Comparison of ENCODE assay signal across 20 cellular contexts in genomic region chr5:151812757-151813309, GRCh38. TPM values are rescaled to one million over a fixed set of nuclear protein-coding genes. Genes with fewer than 3 reads are reported as not detected.
DNase-seq lines count a peak whose midpoint lies in the region; ATAC-seq and TF ChIP-seq lines count a peak whose summit lies in the region.
"Had no signal": no experiment of that assay in that cellular context is flagged by ENCODE, and none has a peak within 500 bp of the region (broad histone marks: within the 10 kb centered on the region; RNA-seq: fewer than 3 reads in every experiment).

No MANE protein-coding gene starts in this region.

- intact Hi-C loops in left cardiac atrium (cut with DNase I): no loop called here
- intact Hi-C loops in testis (cut with DNase I; ENCODE audit: low total_unique reads): no loop called here
- intact Hi-C loops in head of caudate nucleus (cut with DNase I): no loop called here

- TF ChIP-seq CTCF in brain microvascular endothelial cell (IDR thresholded peaks at IDR 0.05; ENCODE audit: low read depth, low read length, missing control alignments): no peak
- no peak for TF ChIP-seq CTCF in testis (IDR thresholded peaks at IDR 0.05)

- peak; percentile 9 for DNase-seq in AG08395 (ENCODE audit: low spot score)
- DNase-seq in GM23248: peak; percentile 42
- peak; percentile 22 for DNase-seq in brain microvascular endothelial cell
- no peak for DNase-seq in left cardiac atrium
- no peak for DNase-seq in naive thymus-derived CD8-positive, alpha-beta T cell
- DNase-seq in testis: no peak
- no peak for DNase-seq in head of caudate nucleus
- DNase-seq: activated CD4-positive, alpha-beta T cell treated with anti-CD3 and anti-CD28 coated beads, Interleukin-2, amount 50 U/mL, for 48 hours; aorta; hypothalamus; KG1; left colon; NCI-H748 treated with DMSO at 0.1 percent for 48 hours; occipital lobe; small intestine; thyroid gland had no signal

- no peak overlapping the region for H2AFZ ChIP-seq in GM23248

- H3K4me1 ChIP-seq in GM23248 (ENCODE audit: insufficient read depth): peaks cover 34% of the 10 kb centered on the region
- no peaks in the 10 kb centered on the region for H3K4me1 ChIP-seq in testis

- H3K27ac Mint-ChIP-seq in naive thymus-derived CD8-positive, alpha-beta T cell: peak overlapping the region in 3 of 10 donors; percentile 4 to 28 (median 19)
- H3K27ac Mint-ChIP-seq: activated T-helper 17 cell treated with anti-CD3 and anti-CD28 coated beads, Interleukin-2, amount 50 U/mL, for 72 hours had no signal

- H3K79me2 ChIP-seq in GM23248 (ENCODE audit: insufficient read depth): peaks cover 61% of the 10 kb centered on the region

- in situ Hi-C loops in GM23248 (cut with MboI): no loop called here
- in situ Hi-C loops in brain microvascular endothelial cell (cut with HindIII; ENCODE audit: low pct_ligation_motif_present, low sequenced_read_pairs): no loop called here

- H3K27ac ChIP-seq in GM23248: 0 out of 2 replicates have a peak overlapping the region, but pooled peaks have one; percentile 37
- H3K27ac ChIP-seq in brain microvascular endothelial cell: no peak overlapping the region
- H3K27ac ChIP-seq in testis: no peak overlapping the region
- H3K27ac ChIP-seq: HL-60, thyroid gland had no signal

- peaks cover 11% of the 10 kb centered on the region; the same call in 1 of the 2 replicates for H4K20me1 ChIP-seq in GM23248 (ENCODE audit: insufficient read depth)

- H3F3A ChIP-seq in GM23248 (ENCODE audit: insufficient read depth): peaks cover 25% of the 10 kb centered on the region

- no peaks in the 10 kb centered on the region for H3K9me2 ChIP-seq in GM23248 (ENCODE audit: insufficient read depth)

- no peaks in the 10 kb centered on the region for H3K9me3 Mint-ChIP-seq in naive thymus-derived CD8-positive, alpha-beta T cell
- H3K9me3 Mint-ChIP-seq: activated T-helper 17 cell treated with anti-CD3 and anti-CD28 coated beads, Interleukin-2, amount 50 U/mL, for 72 hours had no signal

- H3K4me2 ChIP-seq in GM23248 (ENCODE audit: unreplicated experiment): no peak overlapping the region

- peaks cover 6 to 63% (median 24%) of the 10 kb centered on the region in 3 donors for H3K36me3 Mint-ChIP-seq in naive thymus-derived CD8-positive, alpha-beta T cell

- no peak overlapping the region for H3K9ac ChIP-seq in GM23248

- H3K9me3 ChIP-seq in GM23248 (ENCODE audit: low read depth) (no peaks in the 10 kb centered on the region), testis (no peaks in the 10 kb centered on the region)
- H3K9me3 ChIP-seq: thyroid gland had no signal

- ATAC-seq in left cardiac atrium (peak; percentile 74 to 83), HG02885 (IDR thresholded peaks at IDR 0.05; ENCODE audit: poor library complexity, unreplicated experiment) (no peak)
- ATAC-seq in naive thymus-derived CD8-positive, alpha-beta T cell: no peak
- ATAC-seq: activated T-helper 17 cell treated with anti-CD3 and anti-CD28 coated beads, Interleukin-2, amount 50 U/mL, for 72 hours; HCT116; left colon had no signal

- WGBS in GM23248 (ENCODE audit: low coverage in 1 of 2, low lambda C conversion rate in 2 of 2, missing lambda C conversion rate in 2 of 2), 2 experiments: 76 to 85% methylated on average over 2 of the region's 2 CpGs
- 74 to 79% methylated on average over 2 of the region's 2 CpGs for WGBS in testis, 2 donors

- no peak overlapping the region for H3K4me3 ChIP-seq in GM23248
- H3K4me3 ChIP-seq in brain microvascular endothelial cell (ENCODE audit: low read depth, low read length): no peak overlapping the region
- no peak overlapping the region for H3K4me3 ChIP-seq in testis
- H3K4me3 ChIP-seq: thyroid gland had no signal

- no peak overlapping the region for H3K4me3 Mint-ChIP-seq in naive thymus-derived CD8-positive, alpha-beta T cell
- H3K4me3 Mint-ChIP-seq: activated T-helper 17 cell treated with anti-CD3 and anti-CD28 coated beads, Interleukin-2, amount 50 U/mL, for 72 hours had no signal

- peaks cover 0 to 11% (median 2%) of the 10 kb centered on the region in 4 donors for H3K4me1 Mint-ChIP-seq in naive thymus-derived CD8-positive, alpha-beta T cell

- peaks cover 38% of the 10 kb centered on the region for H3K36me3 ChIP-seq in GM23248 (ENCODE audit: low read depth)
- H3K36me3 ChIP-seq in brain microvascular endothelial cell (replicated peaks): peaks cover 40% of the 10 kb centered on the region
- no peaks in the 10 kb centered on the region for H3K36me3 ChIP-seq in testis (ENCODE audit: low read depth, missing control alignments)
- H3K36me3 ChIP-seq: thyroid gland had no signal

- POLR2A ChIA-PET in naive thymus-derived CD8-positive, alpha-beta T cell (lab: Charles Lee): no interaction called here

- H3K27me3 Mint-ChIP-seq in naive thymus-derived CD8-positive, alpha-beta T cell: no peaks in the 10 kb centered on the region
- H3K27me3 Mint-ChIP-seq: activated T-helper 17 cell treated with anti-CD3 and anti-CD28 coated beads, Interleukin-2, amount 50 U/mL, for 72 hours had no signal

- no peaks in the 10 kb centered on the region for H3K27me3 ChIP-seq in GM23248 (replicated peaks; ENCODE audit: insufficient read depth)
- H3K27me3 ChIP-seq in brain microvascular endothelial cell (replicated peaks): no peaks in the 10 kb centered on the region
- H3K27me3 ChIP-seq in testis: no peaks in the 10 kb centered on the region
- H3K27me3 ChIP-seq: thyroid gland had no signal

- no peak for TF ChIP-seq POLR2A in testis (IDR thresholded peaks at IDR 0.05)

RNA-seq across cellular contexts. Expression of gene G3BP1, which starts 41.1 kb away (rescaled TPM):
- total RNA-seq in GM23248 (2014; rRNA removed; shearing (Covaris generic)): 134 and 153 TPM in 2 replicates
- polyA plus RNA-seq in GM23248 (2016; fragmentation: Nextera tagmentation; extraction: Ambion mirVana) (189 and 190 TPM in 2 replicates), testis (ENCODE audit: insufficient read depth, low read depth, low replicate concordance) (115 TPM)
- total RNA-seq in left cardiac atrium (100 to 1,000 TPM; 103 to 128 TPM), testis (100 to 1,000 TPM; 112 TPM)
- 100 to 1,000 TPM; 179 to 188 TPM for total RNA-seq in naive thymus-derived CD8-positive, alpha-beta T cell
- polyA plus RNA-seq in naive thymus-derived CD8-positive, alpha-beta T cell: 100 to 1,000 TPM; 128 to 145 (median 145) TPM

RNA-seq across cellular contexts. Expression of gene ATOX1, which starts 54.4 kb away (rescaled TPM):
- 52.2 and 126 TPM in 2 replicates for total RNA-seq in GM23248 (2014; rRNA removed; shearing (Covaris generic))
- 278 and 296 TPM in 2 replicates for polyA plus RNA-seq in GM23248 (2016; fragmentation: Nextera tagmentation; extraction: Ambion mirVana)
- total RNA-seq in left cardiac atrium: 10 to 100 TPM; 65.6 to 71.9 TPM
- total RNA-seq in naive thymus-derived CD8-positive, alpha-beta T cell: 10 to 100 TPM; 26.8 to 32.7 TPM
- 10 to 100 TPM; 50.9 to 58.7 (median 58.0) TPM for polyA plus RNA-seq in naive thymus-derived CD8-positive, alpha-beta T cell
- 100 to 1,000 TPM; 135 to 145 TPM for total RNA-seq in testis
- 115 TPM for polyA plus RNA-seq in testis (ENCODE audit: insufficient read depth, low read depth, low replicate concordance)

Comparison
In these comparisons a context has a peak if more than half of its experiments do, and no peak if none do; other contexts are left out.
1. DNase-seq: peak in AG08395 (single experiment), GM23248 (single experiment) and brain microvascular endothelial cell (single experiment); none in left cardiac atrium (single experiment), naive thymus-derived CD8-positive, alpha-beta T cell (0 of 10), testis (single experiment) and head of caudate nucleus (0 of 42).
2. ATAC-seq: peak in left cardiac atrium (2 of 2); none in naive thymus-derived CD8-positive, alpha-beta T cell (0 of 2) and HG02885 (single experiment).